In the genomic region with DNA sequence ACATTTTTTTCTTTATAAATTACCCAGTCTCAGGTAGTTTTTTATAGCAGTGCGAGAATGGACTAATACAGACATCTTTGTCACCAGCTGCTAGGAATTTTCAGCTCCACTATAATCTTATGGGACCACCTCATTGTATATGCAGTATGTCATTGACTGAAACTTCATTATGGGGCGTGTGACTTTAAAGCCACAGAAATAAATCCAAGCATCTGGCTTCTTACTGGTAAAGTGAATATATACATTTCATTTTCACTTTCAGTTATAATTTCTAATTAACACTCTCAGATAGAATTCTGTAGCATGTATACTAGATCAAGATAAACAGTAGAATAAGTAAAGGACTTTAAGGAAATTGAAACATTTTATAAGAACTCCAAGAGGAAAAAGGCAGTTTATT, we compare ENCODE assay signal across 17 cellular contexts. TPM values are rescaled to one million over a fixed set of nuclear protein-coding genes. Genes with fewer than 3 reads are reported as not detected.
DNase-seq lines count a peak whose midpoint lies in the region; ATAC-seq, FAIRE-seq and TF ChIP-seq lines count a peak whose summit lies in the region.
"Had no signal": no experiment of that assay in that cellular context is flagged by ENCODE, and none has a peak within 500 bp of the region (broad histone marks: within the 10 kb centered on the region; RNA-seq: fewer than 3 reads in every experiment).

No MANE protein-coding gene starts in this region.

- no peaks in the 10 kb centered on the region for H3K9me2 ChIP-seq in PC-3 (replicated peaks; ENCODE audit: low read length)

- peaks cover 0 to 2% of the 10 kb centered on the region in 2 experiments; a peak in 1 of 4 replicates for H3K36me3 ChIP-seq in GM12878 (ENCODE audit: control insufficient read depth in 2 of 2, insufficient read depth in 2 of 2, low read length in 1 of 2)
- no peaks in the 10 kb centered on the region for H3K36me3 ChIP-seq in PC-3 (ENCODE audit: low read depth, low read length)
- H3K36me3 ChIP-seq: HAP-1, uterus had no signal

- no peak for TF ChIP-seq CTCF in GM12878 (IDR thresholded peaks at IDR 0.05 in 2 of 3, conservative IDR thresholded peaks at IDR 0.05 in 1 of 3; ENCODE audit: control insufficient read depth in 2 of 3, extremely low read depth in 1 of 3, insufficient read depth in 1 of 3, low read depth in 3 of 3, low read length in 3 of 3)
- TF ChIP-seq CTCF in PC-3 (conservative IDR thresholded peaks at IDR 0.05; ENCODE audit: low read depth, low read length): no peak

- H3K4me2 ChIP-seq in GM12878 (ENCODE audit: control insufficient read depth, insufficient read depth): no peak overlapping the region; the same call in 1 of the 2 replicates
- no peak overlapping the region for H3K4me2 ChIP-seq in PC-3 (ENCODE audit: low read length)

- POLR2A ChIA-PET in GM12878 (lab: Charles Lee): interaction anchor here (0.9 kb wide), 1 partner anchor 13 kb away, joined by 4 read pairs; no protein-coding TSS in a partner anchor
- POLR2A ChIA-PET in PC-3 (lab: Charles Lee; ENCODE audit: unreplicated experiment): no interaction called here

- no peak for TF ChIP-seq RAD21 in GM12878 (IDR thresholded peaks at IDR 0.05; ENCODE audit: insufficient read depth, low read depth, low read length)

- intact Hi-C loops in GM12878 (cut with micrococcal nuclease; ENCODE audit: unreplicated experiment): loop anchor here (2.0 to 5.0 kb wide), 2 partner anchors 22 to 351 kb away; a partner anchor contains a TSS
- intact Hi-C loops in PC-3 (cut with micrococcal nuclease): no loop called here

- H3K27me3 ChIP-seq in GM12878 (replicated peaks in 1 of 2; ENCODE audit: control insufficient read depth in 2 of 2, insufficient read depth in 2 of 2, low read length in 1 of 2) (no peaks in the 10 kb centered on the region), PC-3 (ENCODE audit: low read length) (no peaks in the 10 kb centered on the region)
- H3K27me3 ChIP-seq: uterus had no signal

- H3K27ac ChIP-seq in GM12878 (ENCODE audit: control insufficient read depth, insufficient read depth) (peak overlapping the region; percentile 24; the same call in 1 of the 2 replicates), PC-3 (ENCODE audit: low read length) (no peak overlapping the region)
- H3K27ac ChIP-seq: C4-2B, uterus had no signal

- in situ Hi-C loops in GM12878 (cut with MboI): no loop called here

- no peaks in the 10 kb centered on the region for H3F3A ChIP-seq in PC-3 (ENCODE audit: low read length, unreplicated experiment)

- no peak for TF ChIP-seq POLR2A in GM12878 (IDR thresholded peaks at IDR 0.05; ENCODE audit: low read depth, low read length)

- H3K9ac ChIP-seq in GM12878 (ENCODE audit: control insufficient read depth, insufficient read depth, low read length): no peak overlapping the region
- H3K9ac ChIP-seq in PC-3 (ENCODE audit: low read length): no peak overlapping the region

- ATAC-seq in GM18907 (IDR thresholded peaks at IDR 0.05; ENCODE audit: unreplicated experiment) (peak; percentile 62), GM21529 (IDR thresholded peaks at IDR 0.05; ENCODE audit: unreplicated experiment) (peak; percentile 53), HG03175 (IDR thresholded peaks at IDR 0.05; ENCODE audit: unreplicated experiment) (peak; percentile 81), GM12878 (peak; percentile 74), PC-3 (no peak)

- SMC1A ChIA-PET in GM12878 (lab: Charles Lee; ENCODE audit: uncharacterized antibody, unreplicated experiment): interaction anchor here (0.5 to 1.9 kb wide), 3 partner anchors 13 to 48 kb away, joined by 3 to 5 read pairs (median 3); no protein-coding TSS in a partner anchor

- RAD21 ChIA-PET in GM12878 (lab: Charles Lee; ENCODE audit: unreplicated experiment): no interaction called here

- no peak for FAIRE-seq in GM12878 (lab: Jason Lieb, UNC)
- FAIRE-seq: RCC 7860 had no signal

- CTCF ChIA-PET in GM12878 (lab: Yijun Ruan, JAX) (no interaction called here), PC-3 (lab: Charles Lee) (no interaction called here)

- H3K9me3 ChIP-seq in GM12878 (replicated peaks; ENCODE audit: control insufficient read depth, insufficient read depth, low read length) (peaks cover 2% of the 10 kb centered on the region; the same call in 2 of the 3 replicates), PC-3 (ENCODE audit: low read length) (no peaks in the 10 kb centered on the region)
- H3K9me3 ChIP-seq: HAP-1, uterus had no signal

- H2AFZ ChIP-seq in GM12878 (ENCODE audit: control insufficient read depth, low read depth, low read length): no peak overlapping the region
- H2AFZ ChIP-seq in PC-3 (ENCODE audit: low read length): no peak overlapping the region

- 71% methylated on average over 2 of the region's 2 CpGs for WGBS in GM12878 (ENCODE audit: insufficient coverage, insufficient replicate concordance, low lambda C conversion rate, missing lambda C conversion rate)

- BruUV-seq in GM12878 (replicated peaks; lab: Mats Ljungman, UMichigan): TSS peak; percentile 16
- no TSS peak for BruUV-seq in PC-3 (replicated peaks; lab: Mats Ljungman, UMichigan)

- no peak overlapping the region for H3K4me3 ChIP-seq in GM12878
- H3K4me3 ChIP-seq in PC-3 (ENCODE audit: low read length): no peak overlapping the region
- H3K4me3 ChIP-seq: HAP-1, uterus had no signal

- TF ChIP-seq EP300 in GM12878 (IDR thresholded peaks at IDR 0.05; ENCODE audit: borderline replicate concordance in 1 of 2, control insufficient read depth in 1 of 2, low read depth in 2 of 2, low read length in 2 of 2): no peak

- H4K20me1 ChIP-seq in GM12878 (ENCODE audit: control insufficient read depth, insufficient read depth) (no peaks in the 10 kb centered on the region), PC-3 (ENCODE audit: low read length) (no peaks in the 10 kb centered on the region)

- DNase-seq in GM12878 (ENCODE audit: low read depth, low spot score) (no peak), PC-3 (no peak), SIG-M5 treated with dmso at 0.1 percent for 504 hours (lab: John Stamatoyannopoulos, UW; ENCODE audit: unreplicated experiment) (no peak)
- DNase-seq in activated naive CD4-positive, alpha-beta T cell treated with Interleukin-2 at 50 U/mL for 16 hours: no peak
- DNase-seq: activated B cell treated with CpG ODN at 0.5 μM for 24 hours; activated T-cell treated with anti-CD3 and anti-CD28 coated beads, Interleukin-2, amount 50 U/mL, for 1 hour; KBM-7; mesenchymal stem cell; NCI-H1694; NCI-H510A treated with DMSO at 0.1 percent for 48 hours; uterus had no signal

- H3K79me2 ChIP-seq in GM12878 (ENCODE audit: control insufficient read depth, insufficient read depth, low read length): peaks cover 13% of the 10 kb centered on the region
- H3K79me2 ChIP-seq in PC-3 (ENCODE audit: low read length): no peaks in the 10 kb centered on the region

- H3K4me1 ChIP-seq in GM12878 (ENCODE audit: control insufficient read depth, insufficient read depth, low read length) (peaks cover 6% of the 10 kb centered on the region), PC-3 (ENCODE audit: insufficient read depth, low read length) (no peaks in the 10 kb centered on the region; the same call in 1 of the 2 replicates)
- H3K4me1 ChIP-seq: HAP-1, uterus had no signal

TF ChIP-seq in GM12878, 131 proteins besides CTCF, POLR2A, EP300 and RAD21:
- no peak for TF ChIP-seq CHD2 (IDR thresholded peaks at IDR 0.05; ENCODE audit: borderline replicate concordance, low read depth, low read length)
- TF ChIP-seq, protein P1, sequence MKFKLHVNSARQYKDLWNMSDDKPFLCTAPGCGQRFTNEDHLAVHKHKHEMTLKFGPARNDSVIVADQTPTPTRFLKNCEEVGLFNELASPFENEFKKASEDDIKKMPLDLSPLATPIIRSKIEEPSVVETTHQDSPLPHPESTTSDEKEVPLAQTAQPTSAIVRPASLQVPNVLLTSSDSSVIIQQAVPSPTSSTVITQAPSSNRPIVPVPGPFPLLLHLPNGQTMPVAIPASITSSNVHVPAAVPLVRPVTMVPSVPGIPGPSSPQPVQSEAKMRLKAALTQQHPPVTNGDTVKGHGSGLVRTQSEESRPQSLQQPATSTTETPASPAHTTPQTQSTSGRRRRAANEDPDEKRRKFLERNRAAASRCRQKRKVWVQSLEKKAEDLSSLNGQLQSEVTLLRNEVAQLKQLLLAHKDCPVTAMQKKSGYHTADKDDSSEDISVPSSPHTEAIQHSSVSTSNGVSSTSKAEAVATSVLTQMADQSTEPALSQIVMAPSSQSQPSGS (IDR thresholded peaks at IDR 0.05; ENCODE audit: low read length): peak; percentile 46; the same call in 1 of the 2 replicates
- peak; percentile 21; the same call in 1 of the 2 replicates for TF ChIP-seq RUNX3 (IDR thresholded peaks at IDR 0.05; ENCODE audit: low read length)
- TF ChIP-seq RELA (IDR thresholded peaks at IDR 0.05; ENCODE audit: borderline replicate concordance, partially characterized antibody): no peak
- TF ChIP-seq ZNF274 (IDR thresholded peaks at IDR 0.05; ENCODE audit: insufficient read depth, insufficient read length): no peak
- no peak for TF ChIP-seq ZNF217 (IDR thresholded peaks at IDR 0.05)
- 0 out of 2 replicates have a peak, but pooled peaks have one; percentile 20 for TF ChIP-seq ATF7 (IDR thresholded peaks at IDR 0.05; ENCODE audit: low read depth)
- TF ChIP-seq POLR2AphosphoS2 (IDR thresholded peaks at IDR 0.05; ENCODE audit: low read depth, low read length): no peak
- no peak for TF ChIP-seq CHD1 (IDR thresholded peaks at IDR 0.05; ENCODE audit: low read depth, low read length)
- TF ChIP-seq STAT1 (conservative IDR thresholded peaks at IDR 0.05): no peak

RNA-seq across cellular contexts. Expression of a gene that starts 21.9 kb away (rescaled TPM):
- 99.5 and 111 TPM in 2 replicates for total RNA-seq in GM12878 (2013; cell fraction: nucleolus; rRNA removed)
- total RNA-seq in GM12878 (2014; rRNA removed) (9.8 and 12.8 TPM in 2 replicates), GM12878 (2014; rRNA removed; fragmentation: Illumina TruSeq; extraction: Trizol) (7.1 and 9.2 TPM in 2 replicates), GM12878 (2021) (7.0 and 8.1 TPM in 2 replicates), PC-3 (2014; rRNA removed) (7.1 and 9.3 TPM in 2 replicates)
- polyA plus RNA-seq in GM12878 (2011; ENCODE audit: low read depth): 4.7 TPM
- polyA plus RNA-seq in GM12878 (2011; rRNA removed) (9.7 and 15.2 TPM in 2 replicates), GM12878 (2014; fragmentation: Illumina TruSeq; extraction: Trizol) (6.4 and 9.3 TPM in 2 replicates), GM12878 (2014; fragmentation: Nextera tagmentation; extraction: Ambion mirVana) (1 to 10 TPM; 6.0 to 7.3 TPM), GM12878 (2014; rRNA removed) (9.0 and 9.2 TPM in 2 replicates), GM12878 (2016; fragmentation: Nextera tagmentation; extraction: Ambion mirVana) (10 to 100 TPM; 10.6 to 11.4 TPM)
- 2.6 and 3.0 TPM in 2 replicates for polyA plus RNA-seq in GM12878 (2011; cell fraction: cytosol; rRNA removed)
- polyA plus RNA-seq in GM12878 (2011; cell fraction: nucleus; rRNA removed): 16.0 and 16.7 TPM in 2 replicates
- 8.9 and 13.7 TPM in 2 replicates for polyA plus RNA-seq in GM12878 (2012)
- polyA minus RNA-seq in GM12878 (2011; rRNA and poly(A)+ RNA removed): 5.2 and 5.3 TPM in 2 replicates
- polyA minus RNA-seq in GM12878 (2011; cell fraction: cytosol; rRNA and poly(A)+ RNA removed): 2.8 and 2.9 TPM in 2 replicates
- 19.3 and 29.9 TPM in 2 replicates for polyA minus RNA-seq in GM12878 (2011; cell fraction: nucleus; rRNA and poly(A)+ RNA removed)
